Comparison of ENCODE assay signal across 16 cellular contexts in genomic region chr2:16062471-16063250, GRCh38.
DNase-seq lines count a peak whose midpoint lies in the region; TF ChIP-seq lines count a peak whose summit lies in the region.
"Had no signal": no experiment of that assay in that cellular context is flagged by ENCODE, and none has a peak within 500 bp of the region (broad histone marks: within the 10 kb centered on the region; RNA-seq: fewer than 3 reads in every experiment).

No MANE protein-coding gene starts in this region.

- H3K36me3 ChIP-seq in BLaER1 (no peaks in the 10 kb centered on the region), WERI-Rb-1 (no peaks in the 10 kb centered on the region), neural progenitor cell (no peaks in the 10 kb centered on the region), sigmoid colon (no peaks in the 10 kb centered on the region), HAP-1 (replicated peaks) (no peaks in the 10 kb centered on the region)

- CTCF ChIA-PET in MCF 10A (lab: Yijun Ruan, JAX): no interaction called here

- H3K9me3 ChIP-seq in BLaER1 (peaks cover 41% of the 10 kb centered on the region), WERI-Rb-1 (ENCODE audit: severe bottlenecking) (peaks cover 26% of the 10 kb centered on the region), neural progenitor cell (ENCODE audit: low read depth) (peaks cover 4% of the 10 kb centered on the region), sigmoid colon (peaks cover 0 to 14% (median 0%) of the 10 kb centered on the region in 4 donors), HAP-1 (peaks cover 10% of the 10 kb centered on the region)

- TF ChIP-seq CTCF in WERI-Rb-1 (IDR thresholded peaks at IDR 0.05; ENCODE audit: low read depth, low read length) (no peak), neural progenitor cell (IDR thresholded peaks at IDR 0.05) (no peak), MCF 10A (IDR thresholded peaks at IDR 0.05; ENCODE audit: unreplicated experiment) (no peak), sigmoid colon (IDR thresholded peaks at IDR 0.05) (no peak)

- H3K36me3 Mint-ChIP-seq in neural progenitor cell: peaks cover 10% of the 10 kb centered on the region
- no peaks in the 10 kb centered on the region for H3K36me3 Mint-ChIP-seq in MCF 10A (ENCODE audit: insufficient read depth, unreplicated experiment)
- H3K36me3 Mint-ChIP-seq: CD14-positive monocyte; CD4-positive, alpha-beta memory T cell; CD4-positive, CD25-positive, alpha-beta regulatory T cell had no signal

- H3K9ac ChIP-seq in BLaER1: no peak overlapping the region
- no peak overlapping the region for H3K9ac ChIP-seq in neural progenitor cell

- H2AFZ ChIP-seq in neural progenitor cell (replicated peaks): no peak overlapping the region

- no peak for TF ChIP-seq POLR2A in sigmoid colon (IDR thresholded peaks at IDR 0.05)

- peaks cover 47% of the 10 kb centered on the region for H3K9me3 Mint-ChIP-seq in neural progenitor cell
- H3K9me3 Mint-ChIP-seq in MCF 10A (ENCODE audit: unreplicated experiment): peaks cover 15% of the 10 kb centered on the region

- H3K27me3 Mint-ChIP-seq in neural progenitor cell (ENCODE audit: insufficient read depth, low read depth) (peaks cover 9% of the 10 kb centered on the region), MCF 10A (ENCODE audit: insufficient read depth, unreplicated experiment) (no peaks in the 10 kb centered on the region)
- H3K27me3 Mint-ChIP-seq: CD4-positive, CD25-positive, alpha-beta regulatory T cell had no signal

- no peaks in the 10 kb centered on the region for H3K79me2 ChIP-seq in neural progenitor cell (ENCODE audit: low read depth)

- in situ Hi-C loops in HAP-1 (cut with MboI; ENCODE audit: low sequenced_read_pairs): no loop called here

- 88 to 90% methylated on average over 1 of the region's 1 CpG for WGBS in sigmoid colon, 2 donors

- H3K4me3 Mint-ChIP-seq in neural progenitor cell (peak overlapping the region; percentile 22), MCF 10A (ENCODE audit: unreplicated experiment) (no peak overlapping the region)
- H3K4me3 Mint-ChIP-seq: CD14-positive monocyte; CD4-positive, alpha-beta memory T cell; CD4-positive, CD25-positive, alpha-beta regulatory T cell had no signal

- no peak overlapping the region for H3K27ac Mint-ChIP-seq in neural progenitor cell
- no peak overlapping the region for H3K27ac Mint-ChIP-seq in MCF 10A (ENCODE audit: low read depth, unreplicated experiment)
- H3K27ac Mint-ChIP-seq: CD14-positive monocyte; CD4-positive, alpha-beta memory T cell; CD4-positive, CD25-positive, alpha-beta regulatory T cell had no signal

- H3K27me3 ChIP-seq in BLaER1: no peaks in the 10 kb centered on the region
- no peaks in the 10 kb centered on the region for H3K27me3 ChIP-seq in WERI-Rb-1 (ENCODE audit: insufficient read depth, low read depth, severe bottlenecking)
- no peaks in the 10 kb centered on the region for H3K27me3 ChIP-seq in neural progenitor cell
- no peaks in the 10 kb centered on the region for H3K27me3 ChIP-seq in sigmoid colon
- no peaks in the 10 kb centered on the region for H3K27me3 ChIP-seq in HAP-1 (ENCODE audit: low read depth)

- H3K4me1 ChIP-seq in BLaER1 (peaks cover 14% of the 10 kb centered on the region), neural progenitor cell (no peaks in the 10 kb centered on the region), sigmoid colon (no peaks in the 10 kb centered on the region), HAP-1 (no peaks in the 10 kb centered on the region)

- no peak for TF ChIP-seq EP300 in sigmoid colon (IDR thresholded peaks at IDR 0.05)

- H3K27ac ChIP-seq in BLaER1 (no peak overlapping the region), WERI-Rb-1 (peak overlapping the region; percentile 51), neural progenitor cell (no peak overlapping the region), sigmoid colon (no peak overlapping the region)

- no peaks in the 10 kb centered on the region for H3F3A ChIP-seq in neural progenitor cell (ENCODE audit: low read depth)

- H3K4me3 ChIP-seq in BLaER1 (0 out of 2 replicates have a peak overlapping the region, but pooled peaks have one; percentile 8), WERI-Rb-1 (ENCODE audit: low read depth, low read length) (no peak overlapping the region), neural progenitor cell (no peak overlapping the region), sigmoid colon (no peak overlapping the region), HAP-1 (no peak overlapping the region)

- intact Hi-C loops in MCF 10A (cut with micrococcal nuclease): no loop called here
- intact Hi-C loops in sigmoid colon (cut with DNase I): no loop called here

- POLR2A ChIA-PET in MCF 10A (lab: Yijun Ruan, JAX): no interaction called here

- H3K4me2 ChIP-seq in BLaER1 (no peak overlapping the region), neural progenitor cell (no peak overlapping the region)

- no TSS peak for BruUV-seq in MCF 10A (replicated peaks; lab: Mats Ljungman, UMichigan)

- no peak for DNase-seq in WERI-Rb-1
- no peak for DNase-seq in neural progenitor cell (ENCODE audit: low spot score)
- DNase-seq in MCF 10A (ENCODE audit: unreplicated experiment): no peak
- DNase-seq in sigmoid colon: no peak
- DNase-seq in HAP-1 (ENCODE audit: low spot score in 2 of 2): no peak
- DNase-seq: 8988T; ACHN; C1 segment of cervical spinal cord; Caco-2; Calu3; CD4-positive, alpha-beta memory T cell; CD4-positive, CD25-positive, alpha-beta regulatory T cell; DMS79 treated with DMSO at 0.1 percent for 48 hours; GF-D8 had no signal

- peaks cover 15% of the 10 kb centered on the region for H3K4me1 Mint-ChIP-seq in neural progenitor cell
- no peaks in the 10 kb centered on the region for H3K4me1 Mint-ChIP-seq in MCF 10A (ENCODE audit: insufficient read depth, unreplicated experiment)
- H3K4me1 Mint-ChIP-seq: CD14-positive monocyte; CD4-positive, alpha-beta memory T cell; CD4-positive, CD25-positive, alpha-beta regulatory T cell had no signal

- H4K20me1 ChIP-seq in BLaER1 (no peaks in the 10 kb centered on the region), neural progenitor cell (ENCODE audit: low read depth) (no peaks in the 10 kb centered on the region)
